ENCODE assay signal across 8 cellular contexts in the genomic region with DNA sequence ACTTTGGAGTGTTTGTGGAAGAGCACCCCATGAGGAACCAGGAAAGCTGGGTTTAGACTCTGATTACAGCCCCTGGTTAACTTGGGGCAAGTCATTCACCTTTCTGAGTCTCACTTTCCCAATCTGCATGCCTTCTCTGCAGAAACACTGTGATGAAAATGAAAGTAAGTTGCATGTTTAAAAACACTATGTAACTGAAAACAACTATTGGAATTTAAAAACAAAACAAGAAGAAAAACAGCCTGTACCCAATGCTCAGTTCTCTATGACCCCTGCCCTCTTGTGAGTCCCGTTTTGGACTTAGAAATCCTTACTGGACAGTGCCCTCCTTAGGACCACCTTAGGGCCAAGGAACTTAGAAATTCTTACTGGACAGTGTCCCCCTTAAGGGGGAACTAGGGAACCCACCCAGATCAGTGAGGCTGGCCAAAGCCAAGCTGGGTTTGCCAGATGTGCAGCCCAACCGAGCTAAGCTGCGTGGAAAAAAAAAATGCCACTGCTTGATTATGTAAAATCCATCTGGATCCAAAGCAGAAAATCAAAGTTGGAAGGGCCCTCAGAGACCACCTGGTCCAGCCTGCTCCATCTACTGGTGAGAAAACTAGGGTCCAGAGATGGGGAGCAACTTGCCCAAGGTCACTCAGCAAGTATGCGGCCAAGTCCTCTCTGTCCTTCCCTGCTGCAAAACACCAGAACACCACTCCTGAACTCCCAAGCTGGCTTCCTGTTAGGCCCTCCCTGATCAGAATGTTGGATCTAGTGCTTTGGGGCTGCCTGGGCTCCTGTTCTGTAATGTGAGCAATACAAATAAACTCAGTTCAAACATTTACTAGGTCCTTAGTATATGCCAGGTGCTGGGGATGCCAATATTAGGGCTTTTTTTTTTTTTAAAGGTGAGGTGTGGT.
DNase-seq lines count a peak whose midpoint lies in the region; ATAC-seq and TF ChIP-seq lines count a peak whose summit lies in the region.

No MANE protein-coding gene starts in this region.

- H3K4me1 ChIP-seq in gastroesophageal sphincter (peaks cover 25 to 100% (median 72%) of the 10 kb centered on the region in 3 donors), skeletal muscle tissue (ENCODE audit: control insufficient read depth in 3 of 3, insufficient read depth in 3 of 3, low read length in 3 of 3) (peaks cover 73 to 93% (median 89%) of the 10 kb centered on the region in 3 donors)

- intact Hi-C loops in posterior vena cava (cut with DNase I): loop anchor here in 1 of 2 donors (10.0 kb wide), 1 partner anchor 127 kb away; a partner anchor contains a TSS

- peak overlapping the region in 2 of 3 donors; percentile 47 to 75 for H3K4me3 Mint-ChIP-seq in T-cell

- no peak for TF ChIP-seq EP300 in gastroesophageal sphincter (IDR thresholded peaks at IDR 0.05)

- H3K36me3 ChIP-seq in gastroesophageal sphincter (peaks cover 0 to 16% of the 10 kb centered on the region in 2 donors), skeletal muscle tissue (ENCODE audit: control insufficient read depth in 3 of 3, insufficient read depth in 3 of 3, low read length in 3 of 3) (peaks cover 8 to 13% (median 9%) of the 10 kb centered on the region in 3 donors)

- no peaks in the 10 kb centered on the region for H3K27me3 Mint-ChIP-seq in T-cell

- CTCF ChIA-PET in T-cell (lab: Charles Lee): interaction anchor here in 1 of 2 donors (0.5 kb wide), 1 partner anchor 146 kb away, joined by 3 read pairs; no protein-coding TSS in a partner anchor

- no peak for TF ChIP-seq CTCF in gastroesophageal sphincter (IDR thresholded peaks at IDR 0.05)

- H3K4me3 ChIP-seq in gastroesophageal sphincter: no peak overlapping the region
- H3K4me3 ChIP-seq in skeletal muscle tissue (ENCODE audit: low read length in 3 of 3): no peak overlapping the region

- H3K27ac ChIP-seq in gastroesophageal sphincter: peak overlapping the region; percentile 74 to 98 (median 96)
- peak overlapping the region; percentile 66 for H3K27ac ChIP-seq in skeletal muscle tissue (ENCODE audit: low read depth, low read length)

- H3K9me3 Mint-ChIP-seq in T-cell: no peaks in the 10 kb centered on the region

- peak overlapping the region in 1 of 3 donors; percentile 33 for H3K9ac ChIP-seq in skeletal muscle tissue (ENCODE audit: low read depth in 1 of 3, low read length in 3 of 3)

- H3K27me3 ChIP-seq in gastroesophageal sphincter: no peaks in the 10 kb centered on the region
- no peaks in the 10 kb centered on the region for H3K27me3 ChIP-seq in skeletal muscle tissue (ENCODE audit: control insufficient read depth in 3 of 3, insufficient read depth in 3 of 3, low read length in 3 of 3)

- no peak for TF ChIP-seq POLR2A in gastroesophageal sphincter (IDR thresholded peaks at IDR 0.05)

- 20 to 28% methylated on average over 4 of the region's 4 CpGs for WGBS in gastroesophageal sphincter (ENCODE audit: low coverage in 1 of 2), 2 donors

- peak overlapping the region; percentile 90 to 93 for H3K27ac Mint-ChIP-seq in T-cell

- ATAC-seq in GM18517 (IDR thresholded peaks at IDR 0.05; ENCODE audit: unreplicated experiment): peak; percentile 67
- peak in 2 of 4 experiments; percentile 30 to 38 for ATAC-seq in T-cell (replicated peaks in 1 of 4)
- peak; percentile 23 for ATAC-seq in gastroesophageal sphincter
- ATAC-seq in HG02623 (IDR thresholded peaks at IDR 0.05; ENCODE audit: unreplicated experiment): no peak

- POLR2A ChIA-PET in T-cell (lab: Charles Lee): no interaction called here

- H3K4me1 Mint-ChIP-seq in T-cell: peaks cover 54 to 61% (median 61%) of the 10 kb centered on the region in 3 donors

- no peak for DNase-seq in T-cell
- DNase-seq in NCI-H774 (lab: John Stamatoyannopoulos, UW): no peak
- no peak for DNase-seq in NCI-H1105 treated with DMSO at 0.1 percent for 48 hours (lab: John Stamatoyannopoulos, UW)
- DNase-seq in posterior vena cava (ENCODE audit: low spot score): no peak

- H3K9me3 ChIP-seq in gastroesophageal sphincter: no peaks in the 10 kb centered on the region
- H3K9me3 ChIP-seq in skeletal muscle tissue (ENCODE audit: control insufficient read depth in 3 of 3, low read length in 3 of 3): no peaks in the 10 kb centered on the region

- H3K36me3 Mint-ChIP-seq in T-cell: peaks cover 20% of the 10 kb centered on the region
